Comparison of ENCODE assay signal across 20 cellular contexts in the genomic region with DNA sequence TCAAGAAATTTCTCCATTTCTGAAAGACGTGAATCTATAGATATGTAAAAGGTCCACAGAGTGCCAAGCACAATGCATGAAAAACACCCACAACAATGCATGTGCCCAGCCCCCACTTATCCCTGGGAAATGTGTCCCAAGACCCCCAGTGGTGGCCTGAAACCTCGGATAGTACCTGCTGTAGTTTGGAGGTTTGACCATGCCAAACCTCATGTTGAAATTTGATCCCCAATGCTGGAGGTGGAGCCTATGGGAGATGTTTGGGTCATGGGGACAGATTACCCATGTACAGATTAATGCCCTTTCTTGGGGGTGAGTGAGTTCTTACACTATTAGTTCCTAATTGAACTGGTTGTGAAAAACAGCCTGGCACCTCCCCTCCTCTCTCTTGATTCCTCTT. TPM values are rescaled to one million over a fixed set of nuclear protein-coding genes. Genes with fewer than 3 reads are reported as not detected.
A peak's percentile ranks its signal among the peaks of the same experiment; 100 is the strongest.
DNase-seq lines count a peak whose midpoint lies in the region; ATAC-seq, FAIRE-seq and TF ChIP-seq lines count a peak whose summit lies in the region.
"Had no signal": no experiment of that assay in that cellular context is flagged by ENCODE, and none has a peak within 500 bp of the region (broad histone marks: within the 10 kb centered on the region; RNA-seq: fewer than 3 reads in every experiment).

No MANE protein-coding gene starts in this region.

- H3F3A ChIP-seq in GM23338 (replicated peaks; ENCODE audit: low read depth) = no peaks in the 10 kb centered on the region
- H3F3A ChIP-seq in PC-9 (ENCODE audit: insufficient read depth, low read depth) = peaks cover 16% of the 10 kb centered on the region; the same call in 1 of the 2 replicates

- intact Hi-C loops in PC-9 (cut with micrococcal nuclease; ENCODE audit: unreplicated experiment) = no loop called here
- intact Hi-C loops in mammary epithelial cell (cut with micrococcal nuclease) = no loop called here
- intact Hi-C loops in adrenal gland (cut with DNase I) = loop anchor here in 1 of 2 donors (10.0 kb wide), 1 partner anchor 294 kb away; no protein-coding TSS in a partner anchor

- POLR2A ChIA-PET in PC-9 (lab: Charles Lee; ENCODE audit: unreplicated experiment) = no interaction called here

- no peaks in the 10 kb centered on the region for H3K27me3 Mint-ChIP-seq in GM23338 (ENCODE audit: insufficient read depth, low read depth, poor library complexity)

- H3K9me1 ChIP-seq in keratinocyte (ENCODE audit: control insufficient read depth, extremely low read depth, insufficient read depth, low read length) = no peaks in the 10 kb centered on the region

- H3K79me2 ChIP-seq in GM23338 (replicated peaks; ENCODE audit: insufficient read depth) (no peaks in the 10 kb centered on the region), PC-9 (ENCODE audit: low read depth) (no peaks in the 10 kb centered on the region), mammary epithelial cell (ENCODE audit: insufficient read depth, low read length) (no peaks in the 10 kb centered on the region), keratinocyte (ENCODE audit: control insufficient read depth, insufficient read depth, low read length) (no peaks in the 10 kb centered on the region)

- H3K36me3 ChIP-seq in GM23338 (ENCODE audit: insufficient read depth) (no peaks in the 10 kb centered on the region), PC-9 (ENCODE audit: low read depth) (no peaks in the 10 kb centered on the region), mammary epithelial cell (ENCODE audit: insufficient read depth, low read length) (no peaks in the 10 kb centered on the region), keratinocyte (ENCODE audit: control insufficient read depth in 2 of 2, extremely low read depth in 1 of 2, insufficient read depth in 2 of 2, low read length in 2 of 2) (no peaks in the 10 kb centered on the region), adrenal gland (replicated peaks in 1 of 2) (no peaks in the 10 kb centered on the region)
- H3K36me3 ChIP-seq: BE2C had no signal

- no peak for TF ChIP-seq CTCF in GM23338 (conservative IDR thresholded peaks at IDR 0.05; ENCODE audit: low read depth in 2 of 2)
- TF ChIP-seq CTCF in PC-9 (conservative IDR thresholded peaks at IDR 0.05) = no peak
- TF ChIP-seq CTCF in mammary epithelial cell (conservative IDR thresholded peaks at IDR 0.05 in 1 of 2, IDR thresholded peaks at IDR 0.05 in 1 of 2; ENCODE audit: extremely low read depth in 1 of 2, insufficient read depth in 1 of 2, low read depth in 1 of 2, low read length in 2 of 2) = no peak
- TF ChIP-seq CTCF in keratinocyte (optimal IDR thresholded peaks at IDR 0.05 in 1 of 3, IDR thresholded peaks at IDR 0.05 in 1 of 3, conservative IDR thresholded peaks at IDR 0.05 in 1 of 3; ENCODE audit: extremely low read depth in 1 of 3, insufficient read depth in 2 of 3, low read length in 3 of 3) = no peak
- TF ChIP-seq CTCF in adrenal gland (IDR thresholded peaks at IDR 0.05) = no peak

- H3K4me3 ChIP-seq in GM23338 (no peak overlapping the region), PC-9 (no peak overlapping the region), mammary epithelial cell (replicated peaks in 1 of 3; ENCODE audit: insufficient read depth in 1 of 3, low read depth in 2 of 3, low read length in 3 of 3) (no peak overlapping the region), keratinocyte (ENCODE audit: control insufficient read depth in 2 of 3, extremely low read depth in 1 of 3, insufficient read depth in 2 of 3, low read depth in 1 of 3, low read length in 3 of 3) (no peak overlapping the region), adrenal gland (no peak overlapping the region)

- TF ChIP-seq POLR2A in adrenal gland (IDR thresholded peaks at IDR 0.05) = no peak

- peaks cover 6% of the 10 kb centered on the region; the same call in 1 of the 2 replicates for H3K4me1 ChIP-seq in GM23338 (ENCODE audit: insufficient read depth)
- peaks cover 26% of the 10 kb centered on the region for H3K4me1 ChIP-seq in PC-9 (replicated peaks; ENCODE audit: insufficient read depth)
- H3K4me1 ChIP-seq in mammary epithelial cell (ENCODE audit: insufficient read depth, low read length) = peaks cover 21% of the 10 kb centered on the region
- peaks cover 23% of the 10 kb centered on the region for H3K4me1 ChIP-seq in keratinocyte (ENCODE audit: control insufficient read depth, extremely low read depth, insufficient read depth, low read length)
- peaks cover 0 to 3% of the 10 kb centered on the region in 2 donors for H3K4me1 ChIP-seq in adrenal gland (replicated peaks in 1 of 2)

- BruUV-seq in PC-9 (replicated peaks; lab: Mats Ljungman, UMichigan) (no TSS peak), mammary epithelial cell (replicated peaks; lab: Mats Ljungman, UMichigan) (no TSS peak)

- ATAC-seq in GM23338 = peak; percentile 60

- 79% methylated on average over 2 of the region's 2 CpGs for WGBS in mammary epithelial cell (ENCODE audit: low coverage, missing lambda C conversion rate)
- 74 to 82% (median 79%) methylated on average over 2 of the region's 2 CpGs for WGBS in adrenal gland, 4 donors

- CTCF ChIA-PET in PC-9 (lab: Charles Lee) = no interaction called here
- CTCF ChIA-PET in mammary epithelial cell (lab: Charles Lee; ENCODE audit: low non-redundant PET) = interaction anchor here (0.5 kb wide), 1 partner anchor 9 kb away, joined by 6 read pairs; no protein-coding TSS in a partner anchor

- no peaks in the 10 kb centered on the region for H3K9me3 Mint-ChIP-seq in GM23338
- H3K9me3 Mint-ChIP-seq: H9 had no signal

- H3K4me2 ChIP-seq in GM23338 = no peak overlapping the region
- H3K4me2 ChIP-seq in PC-9 = peak overlapping the region; percentile 63
- H3K4me2 ChIP-seq in mammary epithelial cell (ENCODE audit: insufficient read depth, low read depth, low read length) = no peak overlapping the region
- no peak overlapping the region for H3K4me2 ChIP-seq in keratinocyte (ENCODE audit: control insufficient read depth, extremely low read depth, insufficient read depth, low read depth, low read length)

- peaks cover 12% of the 10 kb centered on the region for H3K4me1 Mint-ChIP-seq in GM23338

- no peak overlapping the region for H3K4me3 Mint-ChIP-seq in GM23338
- H3K4me3 Mint-ChIP-seq: CD4-positive, alpha-beta memory T cell; H9 had no signal

- dilution Hi-C loops in mammary epithelial cell (cut with HindIII; ENCODE audit: low sequenced_read_pairs) = no loop called here
- dilution Hi-C loops in keratinocyte (cut with MboI; ENCODE audit: extremely low pct_ligation_motif_present, low sequenced_read_pairs) = no loop called here

- H3K27ac ChIP-seq in GM23338 (ENCODE audit: low read depth) = no peak overlapping the region
- H3K27ac ChIP-seq in PC-9 = peak overlapping the region; percentile 97
- peak overlapping the region; percentile 33 for H3K27ac ChIP-seq in mammary epithelial cell (ENCODE audit: insufficient read depth, low read depth, low read length)
- peak overlapping the region; percentile 6 for H3K27ac ChIP-seq in keratinocyte (ENCODE audit: control insufficient read depth, insufficient read depth, low read length)
- H3K27ac ChIP-seq in adrenal gland = no peak overlapping the region
- H3K27ac ChIP-seq: C4-2B had no signal

- H3K27ac Mint-ChIP-seq in GM23338 = no peak overlapping the region
- H3K27ac Mint-ChIP-seq: H9 had no signal

- H3K27me3 ChIP-seq in GM23338 (ENCODE audit: insufficient read depth) (no peaks in the 10 kb centered on the region), PC-9 (ENCODE audit: insufficient read depth, low read depth) (no peaks in the 10 kb centered on the region), mammary epithelial cell (ENCODE audit: insufficient read depth, low read length) (no peaks in the 10 kb centered on the region), keratinocyte (ENCODE audit: control insufficient read depth, extremely low read depth, insufficient read depth, low read length) (no peaks in the 10 kb centered on the region), adrenal gland (no peaks in the 10 kb centered on the region)
- H3K27me3 ChIP-seq: BE2C had no signal

- in situ Hi-C loops in mammary epithelial cell (cut with MboI; ENCODE audit: low sequenced_read_pairs in 2 of 2) = no loop called here

- no peaks in the 10 kb centered on the region for H3K9me3 ChIP-seq in PC-9 (ENCODE audit: insufficient read depth, low read depth)
- H3K9me3 ChIP-seq in mammary epithelial cell (replicated peaks; ENCODE audit: insufficient read depth, low read length) = no peaks in the 10 kb centered on the region
- no peaks in the 10 kb centered on the region for H3K9me3 ChIP-seq in keratinocyte (ENCODE audit: control insufficient read depth, low read depth, low read length)
- no peaks in the 10 kb centered on the region for H3K9me3 ChIP-seq in adrenal gland (replicated peaks in 1 of 3)
- H3K9me3 ChIP-seq: BE2C had no signal

- H3K9ac ChIP-seq in mammary epithelial cell (ENCODE audit: insufficient read depth, low read length) = no peak overlapping the region
- no peak overlapping the region for H3K9ac ChIP-seq in keratinocyte (ENCODE audit: control insufficient read depth, extremely low read depth, insufficient read depth, low read length)

- no peaks in the 10 kb centered on the region; the same call in 1 of the 2 replicates for H3K9me2 ChIP-seq in GM23338 (ENCODE audit: insufficient read depth)
- no peaks in the 10 kb centered on the region for H3K9me2 ChIP-seq in PC-9 (ENCODE audit: insufficient read depth)

- H3K36me3 Mint-ChIP-seq in GM23338 (ENCODE audit: low read depth) = no peaks in the 10 kb centered on the region
- H3K36me3 Mint-ChIP-seq: CD4-positive, alpha-beta memory T cell had no signal

- H4K20me1 ChIP-seq in GM23338 (replicated peaks; ENCODE audit: insufficient read depth) = no peaks in the 10 kb centered on the region
- no peaks in the 10 kb centered on the region for H4K20me1 ChIP-seq in PC-9 (ENCODE audit: insufficient read depth)
- H4K20me1 ChIP-seq in mammary epithelial cell (ENCODE audit: insufficient read depth, low read length) = no peaks in the 10 kb centered on the region
- no peaks in the 10 kb centered on the region for H4K20me1 ChIP-seq in keratinocyte (ENCODE audit: control insufficient read depth, extremely low read depth, insufficient read depth, low read length)

- DNase-seq in GM23338 (ENCODE audit: low spot score) = peak; percentile 35
- DNase-seq in PC-9 = no peak
- DNase-seq in mammary epithelial cell = no peak
- no peak for DNase-seq in keratinocyte (ENCODE audit: low read depth, low spot score)
- DNase-seq in GDM1 (lab: John Stamatoyannopoulos, UW) = no peak
- DNase-seq in adrenal gland = no peak
- DNase-seq in pons (ENCODE audit: low spot score) = no peak
- DNase-seq in mesenteric fat pad (ENCODE audit: low spot score) = no peak
- DNase-seq: BE2C; CD4-positive, alpha-beta memory T cell; DMS153; DMS79 treated with DMSO at 0.1 percent for 48 hours; GOT3; H9 had no signal

- no peak overlapping the region for H2AFZ ChIP-seq in GM23338
- 0 out of 2 replicates have a peak overlapping the region, but pooled peaks have one; percentile 0 for H2AFZ ChIP-seq in PC-9
- no peak overlapping the region for H2AFZ ChIP-seq in mammary epithelial cell (ENCODE audit: low read depth, low read length)
- no peak overlapping the region for H2AFZ ChIP-seq in keratinocyte (ENCODE audit: control insufficient read depth, low read length)

- FAIRE-seq in keratinocyte (lab: Jason Lieb, UNC) = no peak
- FAIRE-seq: A204.1, D721Med, G401.6, GM12892 had no signal

RNA-seq across cellular contexts. Expression of a gene that starts 21.4 kb away (rescaled TPM):
- total RNA-seq in GM23338 (2014; rRNA removed; shearing (Covaris generic)) = 0.66 and 1.5 TPM in 2 replicates
- polyA plus RNA-seq in GM23338 (2016; fragmentation: Nextera tagmentation; extraction: Ambion mirVana) = 1.0 and 1.1 TPM in 2 replicates
- total RNA-seq in PC-9 (2021) = 3.5 and 5.9 TPM in 2 replicates
- 1 to 10 TPM; 1.0 to 4.8 TPM for total RNA-seq in mammary epithelial cell
- 1.0 TPM for polyA plus RNA-seq in mammary epithelial cell
- not detected for polyA minus RNA-seq in mammary epithelial cell
- 1.1 to 1.8 TPM (median 1.3 TPM) in 3 replicates for polyA plus RNA-seq in keratinocyte
- 3.9 TPM for polyA plus RNA-seq in keratinocyte (2011; ENCODE audit: low read depth)
- 0.86 and 1.5 TPM in 2 replicates for polyA plus RNA-seq in keratinocyte (2011; cell fraction: cytosol; rRNA removed)
- 0.96 and 1.4 TPM in 2 replicates for polyA plus RNA-seq in keratinocyte (2011; cell fraction: nucleus; rRNA removed)
- 0.92 and 4.7 TPM in 2 replicates for polyA plus RNA-seq in keratinocyte (2012; ENCODE audit: low replicate concordance)
- 0.16 to 0.33 TPM (median 0.30 TPM) in 3 replicates for polyA minus RNA-seq in keratinocyte
- polyA minus RNA-seq in keratinocyte (2011; cell fraction: cytosol; rRNA and poly(A)+ RNA removed) = not detected
- 0.63 TPM in 1 of 2 replicates, not detected in the other for polyA minus RNA-seq in keratinocyte (2011; cell fraction: nucleus; rRNA and poly(A)+ RNA removed)
- 100 to 1,000 TPM in 2 of 8 donors, 10 to 100 TPM in 6; 46.2 to 176 (median 76.5) TPM for total RNA-seq in adrenal gland
- polyA plus RNA-seq in adrenal gland = 100 to 1,000 TPM in 1 of 3 donors, 10 to 100 TPM in 2; 21.4 to 125 (median 24.8) TPM
- 65.5 TPM for total RNA-seq in mesenteric fat pad
- polyA plus RNA-seq: AG04450 had no signal

Comparison
In these comparisons a context has a peak if more than half of its experiments do, and no peak if none do; other contexts are left out.
1. H3K27ac ChIP-seq: peak in PC-9 (single experiment), mammary epithelial cell (single experiment) and keratinocyte (single experiment); none in GM23338 (single experiment) and adrenal gland (0 of 5).